20 cellular contexts compared by ENCODE assay signal in genomic region chr2:10225291-10226031, GRCh38.
DNase-seq lines count a peak whose midpoint lies in the region; ATAC-seq and TF ChIP-seq lines count a peak whose summit lies in the region.
"Had no signal": no experiment of that assay in that cellular context is flagged by ENCODE, and none has a peak within 500 bp of the region (broad histone marks: within the 10 kb centered on the region; RNA-seq: fewer than 3 reads in every experiment).

No MANE protein-coding gene starts in this region.

- H3K4me1 Mint-ChIP-seq in activated naive CD8-positive, alpha-beta T cell treated with anti-CD3 and anti-CD28 coated beads, Interleukin-2, amount 10 ng/mL, durations not matched to agents 7 days and 5 days, result peaks cover 5% of the 10 kb centered on the region
- H3K4me1 Mint-ChIP-seq in activated naive CD8-positive, alpha-beta T cell treated with anti-CD3 and anti-CD28 coated beads for 36 hours, result peaks cover 4% of the 10 kb centered on the region
- H3K4me1 Mint-ChIP-seq in WTC11, result 0 out of 2 replicates have a peak, but pooled peaks cover 6% of the 10 kb centered on the region
- H3K4me1 Mint-ChIP-seq in stimulated activated effector memory CD8-positive, alpha-beta T cell treated with anti-CD3 and anti-CD28 coated beads, Interleukin-12 subunit alpha, Interleukin-12 subunit beta, amount 100 ng/mL, for 72 hours, result no peaks in the 10 kb centered on the region
- H3K4me1 Mint-ChIP-seq: activated naive CD4-positive, alpha-beta T cell treated with anti-CD3 and anti-CD28 coated beads, Interleukin-2, amount 50 U/mL, for 24 hours; CD4-positive, alpha-beta memory T cell had no signal

- no peak overlapping the region for H3K4me3 ChIP-seq in lower lobe of right lung
- H3K4me3 ChIP-seq: body of pancreas, dorsolateral prefrontal cortex, esophagus squamous epithelium, PC-9, right lobe of liver, suprapubic skin had no signal

- peak; percentile 23 for DNase-seq in activated naive CD8-positive, alpha-beta T cell treated with anti-CD3 and anti-CD28 coated beads, Interleukin-2, amount 10 ng/mL, durations not matched to agents 7 days and 5 days
- no peak for DNase-seq in activated naive CD8-positive, alpha-beta T cell treated with anti-CD3 and anti-CD28 coated beads for 36 hours
- DNase-seq in WTC11 (ENCODE audit: low spot score), result peak; percentile 47
- peak; percentile 49 for DNase-seq in lower lobe of right lung
- DNase-seq in stimulated activated effector memory CD8-positive, alpha-beta T cell treated with anti-CD3 and anti-CD28 coated beads, Interleukin-12 subunit alpha, Interleukin-12 subunit beta, amount 100 ng/mL, for 72 hours (ENCODE audit: low spot score in 2 of 2), result no peak
- DNase-seq in foreskin keratinocyte, result no peak
- DNase-seq in stimulated activated CD4-positive, alpha-beta T cell treated with anti-CD3 and anti-CD28 coated beads, Interleukin-2, amount 100 ng/mL, for 48 hours, result no peak
- DNase-seq: body of pancreas; CD4-positive, alpha-beta memory T cell; EL; esophagus squamous epithelium; NCI-H187; SK-N-SH; stimulated activated CD4-positive, alpha-beta T cell treated with anti-CD3 and anti-CD28 coated beads, Interleukin-4, amount 100 ng/mL, for 24 hours had no signal

- ATAC-seq in activated naive CD8-positive, alpha-beta T cell treated with anti-CD3 and anti-CD28 coated beads, Interleukin-2, amount 10 ng/mL, durations not matched to agents 7 days and 5 days (ENCODE audit: low read depth), result no peak
- peak; percentile 68 for ATAC-seq in WTC11
- ATAC-seq in lower lobe of right lung, result peak; percentile 11 to 25
- peak; percentile 25 for ATAC-seq in stimulated activated effector memory CD8-positive, alpha-beta T cell treated with anti-CD3 and anti-CD28 coated beads, Interleukin-12 subunit alpha, Interleukin-12 subunit beta, amount 100 ng/mL, for 72 hours
- no peak for ATAC-seq in foreskin keratinocyte
- no peak for ATAC-seq in GM21390 (IDR thresholded peaks at IDR 0.05; ENCODE audit: unreplicated experiment)
- ATAC-seq: body of pancreas, right lobe of liver had no signal

- H3K27me3 Mint-ChIP-seq in activated naive CD8-positive, alpha-beta T cell treated with anti-CD3 and anti-CD28 coated beads, Interleukin-2, amount 10 ng/mL, durations not matched to agents 7 days and 5 days, result no peaks in the 10 kb centered on the region
- no peaks in the 10 kb centered on the region for H3K27me3 Mint-ChIP-seq in activated naive CD8-positive, alpha-beta T cell treated with anti-CD3 and anti-CD28 coated beads for 36 hours
- no peaks in the 10 kb centered on the region for H3K27me3 Mint-ChIP-seq in WTC11 (ENCODE audit: low read depth)
- H3K27me3 Mint-ChIP-seq: activated naive CD4-positive, alpha-beta T cell treated with anti-CD3 and anti-CD28 coated beads, Interleukin-2, amount 50 U/mL, for 24 hours had no signal

- CTCF ChIA-PET in WTC11 (lab: Charles Lee), result interaction anchor here (1.0 to 3.1 kb wide), 11 partner anchors 14 to 209 kb away, joined by 3 to 19 read pairs (median 4); partner anchors contain the start of gene CYS1

- H3K36me3 ChIP-seq in lower lobe of right lung, result no peaks in the 10 kb centered on the region
- H3K36me3 ChIP-seq: esophagus squamous epithelium, right lobe of liver, suprapubic skin had no signal

- intact Hi-C loops in lower lobe of right lung (cut with DNase I), result no loop called here

- H3K27ac Mint-ChIP-seq in activated naive CD8-positive, alpha-beta T cell treated with anti-CD3 and anti-CD28 coated beads, Interleukin-2, amount 10 ng/mL, durations not matched to agents 7 days and 5 days, result no peak overlapping the region
- no peak overlapping the region for H3K27ac Mint-ChIP-seq in activated naive CD8-positive, alpha-beta T cell treated with anti-CD3 and anti-CD28 coated beads for 36 hours
- H3K27ac Mint-ChIP-seq in WTC11, result no peak overlapping the region
- H3K27ac Mint-ChIP-seq in stimulated activated effector memory CD8-positive, alpha-beta T cell treated with anti-CD3 and anti-CD28 coated beads, Interleukin-12 subunit alpha, Interleukin-12 subunit beta, amount 100 ng/mL, for 72 hours, result no peak overlapping the region
- H3K27ac Mint-ChIP-seq: activated naive CD4-positive, alpha-beta T cell treated with anti-CD3 and anti-CD28 coated beads, Interleukin-2, amount 50 U/mL, for 24 hours; CD4-positive, alpha-beta memory T cell had no signal

- H3K4me1 ChIP-seq in lower lobe of right lung (no peaks in the 10 kb centered on the region), foreskin keratinocyte (no peaks in the 10 kb centered on the region)
- H3K4me1 ChIP-seq: esophagus squamous epithelium, right lobe of liver, suprapubic skin had no signal

- no peaks in the 10 kb centered on the region for H3K36me3 Mint-ChIP-seq in activated naive CD8-positive, alpha-beta T cell treated with anti-CD3 and anti-CD28 coated beads, Interleukin-2, amount 10 ng/mL, durations not matched to agents 7 days and 5 days
- no peaks in the 10 kb centered on the region for H3K36me3 Mint-ChIP-seq in activated naive CD8-positive, alpha-beta T cell treated with anti-CD3 and anti-CD28 coated beads for 36 hours
- no peaks in the 10 kb centered on the region for H3K36me3 Mint-ChIP-seq in WTC11
- H3K36me3 Mint-ChIP-seq in stimulated activated effector memory CD8-positive, alpha-beta T cell treated with anti-CD3 and anti-CD28 coated beads, Interleukin-12 subunit alpha, Interleukin-12 subunit beta, amount 100 ng/mL, for 72 hours, result no peaks in the 10 kb centered on the region
- H3K36me3 Mint-ChIP-seq: activated naive CD4-positive, alpha-beta T cell treated with anti-CD3 and anti-CD28 coated beads, Interleukin-2, amount 50 U/mL, for 24 hours; CD4-positive, alpha-beta memory T cell had no signal

- no peaks in the 10 kb centered on the region for H3K9me3 Mint-ChIP-seq in activated naive CD8-positive, alpha-beta T cell treated with anti-CD3 and anti-CD28 coated beads, Interleukin-2, amount 10 ng/mL, durations not matched to agents 7 days and 5 days
- H3K9me3 Mint-ChIP-seq in activated naive CD8-positive, alpha-beta T cell treated with anti-CD3 and anti-CD28 coated beads for 36 hours, result no peaks in the 10 kb centered on the region
- no peaks in the 10 kb centered on the region for H3K9me3 Mint-ChIP-seq in WTC11
- H3K9me3 Mint-ChIP-seq in stimulated activated effector memory CD8-positive, alpha-beta T cell treated with anti-CD3 and anti-CD28 coated beads, Interleukin-12 subunit alpha, Interleukin-12 subunit beta, amount 100 ng/mL, for 72 hours, result no peaks in the 10 kb centered on the region
- H3K9me3 Mint-ChIP-seq: activated naive CD4-positive, alpha-beta T cell treated with anti-CD3 and anti-CD28 coated beads, Interleukin-2, amount 50 U/mL, for 24 hours; CD4-positive, alpha-beta memory T cell had no signal

- TF ChIP-seq CTCF in WTC11 (IDR thresholded peaks at IDR 0.05), result no peak
- no peak for TF ChIP-seq CTCF in lower lobe of right lung (IDR thresholded peaks at IDR 0.05)
- no peak for TF ChIP-seq CTCF in foreskin keratinocyte (conservative IDR thresholded peaks at IDR 0.05)

- no peaks in the 10 kb centered on the region for H3K9me3 ChIP-seq in lower lobe of right lung
- H3K9me3 ChIP-seq: body of pancreas, esophagus squamous epithelium, right lobe of liver, SK-N-SH, suprapubic skin had no signal

- H3K27ac ChIP-seq in lower lobe of right lung (no peak overlapping the region), foreskin keratinocyte (no peak overlapping the region)
- H3K27ac ChIP-seq: body of pancreas, dorsolateral prefrontal cortex, esophagus squamous epithelium, PC-9, right lobe of liver, suprapubic skin had no signal

- H3K27me3 ChIP-seq in lower lobe of right lung (ENCODE audit: low read depth) (no peaks in the 10 kb centered on the region), foreskin keratinocyte (peaks cover 17% of the 10 kb centered on the region)
- H3K27me3 ChIP-seq: body of pancreas, right lobe of liver had no signal

- H3K4me3 Mint-ChIP-seq in activated naive CD8-positive, alpha-beta T cell treated with anti-CD3 and anti-CD28 coated beads, Interleukin-2, amount 10 ng/mL, durations not matched to agents 7 days and 5 days, result no peak overlapping the region
- H3K4me3 Mint-ChIP-seq in activated naive CD8-positive, alpha-beta T cell treated with anti-CD3 and anti-CD28 coated beads for 36 hours, result no peak overlapping the region
- H3K4me3 Mint-ChIP-seq in WTC11, result no peak overlapping the region
- no peak overlapping the region for H3K4me3 Mint-ChIP-seq in stimulated activated effector memory CD8-positive, alpha-beta T cell treated with anti-CD3 and anti-CD28 coated beads, Interleukin-12 subunit alpha, Interleukin-12 subunit beta, amount 100 ng/mL, for 72 hours
- H3K4me3 Mint-ChIP-seq: activated naive CD4-positive, alpha-beta T cell treated with anti-CD3 and anti-CD28 coated beads, Interleukin-2, amount 50 U/mL, for 24 hours; CD4-positive, alpha-beta memory T cell had no signal

- POLR2A ChIA-PET in activated naive CD8-positive, alpha-beta T cell treated with anti-CD3 and anti-CD28 coated beads, Interleukin-2, amount 10 ng/mL, durations not matched to agents 7 days and 5 days (lab: Charles Lee), result no interaction called here
- POLR2A ChIA-PET in WTC11 (lab: Charles Lee), result interaction anchor here (0.5 to 1.1 kb wide), 2 partner anchors 61 to 92 kb away, joined by 3 to 5 read pairs; no protein-coding TSS in a partner anchor

TF ChIP-seq in WTC11, 78 proteins besides CTCF, POLR2A, EP300 and RAD21 (continues in another document):
- 0 out of 2 replicates have a peak, but pooled peaks have one; percentile 91 for TF ChIP-seq ZNF121 (CRISPR knock-in tag; IDR thresholded peaks at IDR 0.05)

Comparison
In these comparisons a context has a peak if more than half of its experiments do, and no peak if none do; other contexts are left out.
1. DNase-seq: peak in activated naive CD8-positive, alpha-beta T cell treated with anti-CD3 and anti-CD28 coated beads, Interleukin-2, amount 10 ng/mL, durations not matched to agents 7 days and 5 days (single experiment), WTC11 (single experiment) and lower lobe of right lung (single experiment); none in activated naive CD8-positive, alpha-beta T cell treated with anti-CD3 and anti-CD28 coated beads for 36 hours (single experiment), stimulated activated effector memory CD8-positive, alpha-beta T cell treated with anti-CD3 and anti-CD28 coated beads, Interleukin-12 subunit alpha, Interleukin-12 subunit beta, amount 100 ng/mL, for 72 hours (0 of 2), foreskin keratinocyte (0 of 2) and stimulated activated CD4-positive, alpha-beta T cell treated with anti-CD3 and anti-CD28 coated beads, Interleukin-2, amount 100 ng/mL, for 48 hours (0 of 2).
2. ATAC-seq: peak in WTC11 (single experiment), lower lobe of right lung (2 of 2) and stimulated activated effector memory CD8-positive, alpha-beta T cell treated with anti-CD3 and anti-CD28 coated beads, Interleukin-12 subunit alpha, Interleukin-12 subunit beta, amount 100 ng/mL, for 72 hours (single experiment); none in activated naive CD8-positive, alpha-beta T cell treated with anti-CD3 and anti-CD28 coated beads, Interleukin-2, amount 10 ng/mL, durations not matched to agents 7 days and 5 days (single experiment), foreskin keratinocyte (single experiment) and GM21390 (single experiment).